ENCODE assay signal across 23 cellular contexts in the genomic region with DNA sequence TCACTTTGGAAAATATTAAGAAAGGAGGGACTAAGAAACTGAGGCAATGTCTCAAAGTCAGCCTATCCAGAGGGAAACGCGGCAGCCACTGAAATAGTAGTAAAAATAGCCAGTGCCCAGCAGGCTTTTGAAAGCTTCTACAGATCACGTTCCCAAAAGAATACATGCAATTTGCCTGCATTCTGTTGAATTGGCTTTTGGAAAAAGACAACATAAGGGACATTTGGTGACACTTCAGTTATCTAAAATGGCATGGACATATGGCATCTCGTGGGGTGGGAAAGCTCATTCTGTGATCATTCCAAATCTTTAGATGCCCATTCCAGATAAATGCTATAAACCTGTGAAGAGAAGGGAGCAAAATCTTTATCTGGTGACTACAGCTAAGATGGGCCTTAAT.
"Had no signal": no experiment of that assay in that cellular context is flagged by ENCODE, and none has a peak within 500 bp of the region (broad histone marks: within the 10 kb centered on the region; RNA-seq: fewer than 3 reads in every experiment).

No MANE protein-coding gene starts in this region.

- H3K27me3 ChIP-seq: breast epithelium, MG63 had no signal

- H3K4me1 ChIP-seq: breast epithelium had no signal

- H3K36me3 ChIP-seq: breast epithelium, MG63 had no signal

- H3K9me3 Mint-ChIP-seq: activated naive CD4-positive, alpha-beta T cell treated with anti-CD3 and anti-CD28 coated beads, Interleukin-2, amount 50 U/mL, for 24 hours had no signal

- H3K4me3 ChIP-seq: breast epithelium, MG63 had no signal

- H3K4me3 Mint-ChIP-seq: activated CD8-positive, alpha-beta T cell treated with anti-CD3 and anti-CD28 coated beads, Interleukin-2, amount 10 ng/mL, durations not matched to agents 7 days and 5 days; activated naive CD4-positive, alpha-beta T cell treated with anti-CD3 and anti-CD28 coated beads, Interleukin-2, amount 50 U/mL, for 24 hours; T-helper 17 cell; WTC11 had no signal

- H3K27me3 Mint-ChIP-seq: activated naive CD4-positive, alpha-beta T cell treated with anti-CD3 and anti-CD28 coated beads, Interleukin-2, amount 50 U/mL, for 24 hours; T-helper 17 cell had no signal

- H3K27ac ChIP-seq: breast epithelium had no signal

- H3K27ac Mint-ChIP-seq: activated CD8-positive, alpha-beta T cell treated with anti-CD3 and anti-CD28 coated beads, Interleukin-2, amount 10 ng/mL, durations not matched to agents 7 days and 5 days; activated naive CD4-positive, alpha-beta T cell treated with anti-CD3 and anti-CD28 coated beads, Interleukin-2, amount 50 U/mL, for 24 hours; T-helper 17 cell; WTC11 had no signal

- DNase-seq: activated CD4-positive, alpha-beta T cell treated with anti-CD3 and anti-CD28 coated beads for 48 hours; activated CD4-positive, alpha-beta T cell treated with anti-CD3 and anti-CD28 coated beads, Interleukin-2, amount 50 U/mL, for 4 hours; activated CD4-positive, CD25-positive, alpha-beta regulatory T cell treated with anti-CD3 and anti-CD28 coated beads, Interleukin-2, amount 50 U/mL, for 72 hours; activated CD8-positive, alpha-beta memory T cell treated with anti-CD3 and anti-CD28 coated beads, Interleukin-2, amount 50 U/mL, for 48 hours; activated CD8-positive, alpha-beta T cell treated with anti-CD3 and anti-CD28 coated beads, Interleukin-2, amount 10 ng/mL, durations not matched to agents 7 days and 5 days; activated T-cell treated with anti-CD3 and anti-CD28 coated beads, Interleukin-2, amount 50 U/mL, for 1 hour; aorta; central memory CD4-positive, alpha-beta T cell; MG63; MV-4-11; NCI-H1092 treated with DMSO at 0.1 percent for 48 hours; NCI-H1417 treated with DMSO at 0.1 percent for 48 hours; NCI-H187; NCI-H2081 treated with DMSO at 0.1 percent for 48 hours; NCI-H345; NCI-H510A; PC-3; SIG-M5; T-helper 17 cell; T-helper 9 cell had no signal

- H3K36me3 Mint-ChIP-seq: activated naive CD4-positive, alpha-beta T cell treated with anti-CD3 and anti-CD28 coated beads, Interleukin-2, amount 50 U/mL, for 24 hours had no signal

- H3K9me3 ChIP-seq: breast epithelium, MG63 had no signal

- H3K4me1 Mint-ChIP-seq: activated naive CD4-positive, alpha-beta T cell treated with anti-CD3 and anti-CD28 coated beads, Interleukin-2, amount 50 U/mL, for 24 hours; T-helper 17 cell had no signal

- ATAC-seq: activated CD8-positive, alpha-beta T cell treated with anti-CD3 and anti-CD28 coated beads, Interleukin-2, amount 10 ng/mL, durations not matched to agents 7 days and 5 days; PC-3; T-helper 17 cell; WTC11 had no signal
